In genomic region chr17:8376302-8377067, GRCh38 we compare ENCODE assay signal across 8 cellular contexts.
DNase-seq lines count a peak whose midpoint lies in the region; ATAC-seq lines count a peak whose summit lies in the region.

KRABD2 (minus strand) TSS chr17:8376704.

- peaks cover 51% of the 10 kb centered on the region for H3K36me3 ChIP-seq in neuron (ENCODE audit: insufficient read depth, low read length)
- H3K36me3 ChIP-seq in stomach smooth muscle (ENCODE audit: control insufficient read depth in 2 of 2, insufficient read depth in 2 of 2, low read length in 2 of 2) = peaks cover 29 to 35% of the 10 kb centered on the region in 2 donors

- H3K4me3 ChIP-seq in neuron (ENCODE audit: low read length) (peak within 1 kb of the TSS; percentile 68), stomach smooth muscle (ENCODE audit: low read length in 2 of 2) (peak within 1 kb of the TSS; percentile 97 to 98)

- H3K27ac ChIP-seq in stomach smooth muscle (ENCODE audit: low read length) = peak within 1 kb of the TSS; percentile 81

- no peaks in the 10 kb centered on the region for H3K27me3 ChIP-seq in neuron (ENCODE audit: insufficient read depth, low read length)
- no peaks in the 10 kb centered on the region for H3K27me3 ChIP-seq in stomach smooth muscle (ENCODE audit: control insufficient read depth in 1 of 2, insufficient read depth in 2 of 2, low read length in 2 of 2)

- DNase-seq in DMS153 treated with DMSO at 0.1 percent for 48 hours (lab: John Stamatoyannopoulos, UW; ENCODE audit: unreplicated experiment) = peak; percentile 20
- DNase-seq in LoVo (ENCODE audit: low spot score) = peak; percentile 94
- peak; percentile 90 for DNase-seq in SHP77 treated with DMSO at 0.1 percent for 48 hours (lab: John Stamatoyannopoulos, UW)
- DNase-seq in activated naive CD4-positive, alpha-beta T cell (lab: John Stamatoyannopoulos, UW) = peak; percentile 75 to 88 (median 84)
- peak; percentile 75 for DNase-seq in foreskin melanocyte

- peak within 1 kb of the TSS; percentile 93 to 96 for H3K9ac ChIP-seq in stomach smooth muscle (ENCODE audit: low read length in 2 of 2)

- H3K4me1 ChIP-seq in neuron (ENCODE audit: insufficient read depth, low read length) (peaks cover 21% of the 10 kb centered on the region), stomach smooth muscle (ENCODE audit: control insufficient read depth, insufficient read depth, low read length) (peaks cover 28% of the 10 kb centered on the region)

- H3K9me3 ChIP-seq in neuron (ENCODE audit: low read length) (no peaks in the 10 kb centered on the region), stomach smooth muscle (ENCODE audit: control insufficient read depth in 2 of 2, low read length in 2 of 2) (no peaks in the 10 kb centered on the region)

- no peak within 1 kb of the TSS for H2AFZ ChIP-seq in neuron (ENCODE audit: low read depth, low read length)

- ATAC-seq in GM21723 (IDR thresholded peaks at IDR 0.05; ENCODE audit: unreplicated experiment) = peak; percentile 90

Comparison
In these comparisons a context has a peak if more than half of its experiments do, and no peak if none do; other contexts are left out.
1. Peak in every context shown above with its lines: DNase-seq, ATAC-seq, H3K4me3 ChIP-seq and H3K27ac ChIP-seq.
2. DNase-seq: peak in every context shown above with its lines; median percentile 94 in LoVo; 90 in SHP77 treated with DMSO at 0.1 percent for 48 hours; 84 in activated naive CD4-positive, alpha-beta T cell; 75 in foreskin melanocyte; 20 in DMS153 treated with DMSO at 0.1 percent for 48 hours.